In genomic region chr4:6180841-6181631, GRCh38 we compare ENCODE assay signal across 9 cellular contexts. TPM values are rescaled to one million over a fixed set of nuclear protein-coding genes. Genes with fewer than 3 reads are reported as not detected.
DNase-seq lines count a peak whose midpoint lies in the region; ATAC-seq and TF ChIP-seq lines count a peak whose summit lies in the region.
"Had no signal": no experiment of that assay in that cellular context is flagged by ENCODE, and none has a peak within 500 bp of the region (broad histone marks: within the 10 kb centered on the region; RNA-seq: fewer than 3 reads in every experiment).

No MANE protein-coding gene starts in this region.

- peak; percentile 5 for TF ChIP-seq POLR2A in GM19193 (IDR thresholded peaks at IDR 0.05; ENCODE audit: extremely low read depth, insufficient read depth, insufficient read length)
- TF ChIP-seq POLR2A in testis (IDR thresholded peaks at IDR 0.05) = no peak

- H3K27me3 ChIP-seq in testis = no peaks in the 10 kb centered on the region

- H3K4me1 ChIP-seq in testis = no peaks in the 10 kb centered on the region

- intact Hi-C loops in testis (cut with DNase I; ENCODE audit: low total_unique reads) = no loop called here

- peak; percentile 70 for ATAC-seq in HG03025 (IDR thresholded peaks at IDR 0.05; ENCODE audit: low FRiP score, unreplicated experiment)

- no peaks in the 10 kb centered on the region for H3K9me3 ChIP-seq in testis

- 69 to 70% methylated on average over 7 of the region's 7 CpGs for WGBS in testis, 2 donors

- H3K27ac ChIP-seq in testis = no peak overlapping the region

- TF ChIP-seq CTCF in testis (IDR thresholded peaks at IDR 0.05) = no peak

- peak; percentile 21 to 24 for DNase-seq in activated CD4-positive, alpha-beta T cell treated with anti-CD3 and anti-CD28 coated beads, Interleukin-2, amount 50 U/mL, for 24 hours (ENCODE audit: low read depth in 1 of 2, low spot score in 1 of 2)
- peak; percentile 75 for DNase-seq in stimulated activated CD4-positive, alpha-beta T cell treated with anti-CD3 and anti-CD28 coated beads, Interleukin-4, amount 100 ng/mL, for 24 hours
- DNase-seq in NOMO-1 treated with DMSO at 0.1 percent for 48 hours (lab: John Stamatoyannopoulos, UW; ENCODE audit: unreplicated experiment) (no peak), testis (no peak), NCI-H2196 (lab: John Stamatoyannopoulos, UW; ENCODE audit: unreplicated experiment) (no peak), OCI-M2 (lab: John Stamatoyannopoulos, UW; ENCODE audit: unreplicated experiment) (no peak)

- no peaks in the 10 kb centered on the region for H3K36me3 ChIP-seq in testis (ENCODE audit: low read depth, missing control alignments)

- H3K4me3 ChIP-seq in testis = no peak overlapping the region

RNA-seq across cellular contexts. Expression of gene JAKMIP1, which starts 19.3 kb away (rescaled TPM):
- total RNA-seq in testis = 10 to 100 TPM; 15.2 to 18.1 TPM
- polyA plus RNA-seq in testis (ENCODE audit: insufficient read depth, low read depth, low replicate concordance) = 10.7 TPM
- total RNA-seq: lung microvascular endothelial cell had no signal

Comparison
In these comparisons a context has a peak if more than half of its experiments do, and no peak if none do; other contexts are left out.
1. DNase-seq: peak in activated CD4-positive, alpha-beta T cell treated with anti-CD3 and anti-CD28 coated beads, Interleukin-2, amount 50 U/mL, for 24 hours (2 of 2) and stimulated activated CD4-positive, alpha-beta T cell treated with anti-CD3 and anti-CD28 coated beads, Interleukin-4, amount 100 ng/mL, for 24 hours (single experiment); none in NOMO-1 treated with DMSO at 0.1 percent for 48 hours (single experiment), testis (single experiment), NCI-H2196 (single experiment) and OCI-M2 (single experiment).